8 cellular contexts compared by ENCODE assay signal in the genomic region with DNA sequence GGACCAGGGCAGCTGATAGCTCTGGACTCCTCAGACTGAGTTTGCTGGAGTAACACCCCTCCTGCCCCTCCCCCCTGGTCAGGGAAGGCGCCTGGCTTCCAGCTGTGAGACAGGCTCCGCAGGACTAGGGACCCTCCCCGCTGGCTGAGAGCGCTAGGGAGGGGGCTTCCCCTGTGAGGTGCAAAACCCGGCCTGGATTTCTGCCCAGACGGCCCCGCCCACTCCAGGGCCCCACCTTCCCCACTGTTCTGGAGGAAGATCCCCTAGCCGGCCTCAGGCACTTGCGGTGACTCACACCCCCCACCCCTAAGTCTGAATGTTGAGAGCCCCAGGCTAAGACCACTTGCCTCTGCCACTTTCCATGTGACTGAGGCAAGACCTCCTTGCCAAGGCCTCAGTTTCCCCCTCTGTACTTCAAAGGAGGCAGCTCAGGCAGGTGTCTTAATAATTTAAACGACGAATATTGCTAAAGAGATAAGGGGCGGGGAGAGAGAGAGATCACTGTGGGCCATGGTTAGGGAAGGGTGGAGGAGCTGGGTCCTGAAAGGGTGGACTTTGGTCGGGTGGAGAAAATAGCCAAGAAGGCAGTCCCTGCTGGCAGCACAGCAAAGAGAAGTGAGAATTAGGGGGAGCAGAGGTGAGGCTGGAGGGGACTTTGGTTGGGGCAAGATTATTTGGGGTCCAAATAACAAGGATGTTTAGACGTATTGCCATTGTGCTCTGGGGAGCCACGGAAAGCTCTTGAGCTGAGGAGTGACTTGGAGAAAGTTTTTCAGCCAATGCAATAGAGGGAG. TPM values are rescaled to one million over a fixed set of nuclear protein-coding genes. Genes with fewer than 3 reads are reported as not detected.
A peak's percentile ranks its signal among the peaks of the same experiment; 100 is the strongest.
DNase-seq lines count a peak whose midpoint lies in the region; ATAC-seq and TF ChIP-seq lines count a peak whose summit lies in the region.

No MANE protein-coding gene starts in this region.

- H3K36me3 ChIP-seq in PC-3 (ENCODE audit: low read depth, low read length) (no peaks in the 10 kb centered on the region), ovary (no peaks in the 10 kb centered on the region)

- H3K9ac ChIP-seq in PC-3 (ENCODE audit: low read length) = no peak overlapping the region

- WGBS in ovary, 3 donors = 12 to 16% (median 13%) methylated on average over 14 to 15 of the region's 15 CpGs

- BruUV-seq in PC-3 (replicated peaks; lab: Mats Ljungman, UMichigan) = no TSS peak

- peak overlapping the region; percentile 78; the same call in 1 of the 2 replicates for H3K4me3 ChIP-seq in PC-3 (ENCODE audit: low read length)
- H3K4me3 ChIP-seq in fibroblast of pulmonary artery (replicated peaks; ENCODE audit: low read depth, low read length) = no peak overlapping the region
- H3K4me3 ChIP-seq in ovary = no peak overlapping the region

- H3K4me2 ChIP-seq in PC-3 (ENCODE audit: low read length) = peak overlapping the region; percentile 96

- DNase-seq in activated T-cell treated with anti-CD3 and anti-CD28 coated beads for 24 hours (ENCODE audit: low read depth) = peak; percentile 7
- no peak for DNase-seq in activated T-cell treated with anti-CD3 and anti-CD28 coated beads for 4 hours
- DNase-seq in PC-3 = peak; percentile 53
- peak; percentile 17 for DNase-seq in fibroblast of pulmonary artery (ENCODE audit: low read depth)
- peak; percentile 80 to 89 (median 85) for DNase-seq in ovary
- no peak for DNase-seq in activated gamma-delta T cell (lab: John Stamatoyannopoulos, UW)

- TF ChIP-seq CTCF in PC-3 (conservative IDR thresholded peaks at IDR 0.05; ENCODE audit: low read depth, low read length) (no peak), fibroblast of pulmonary artery (IDR thresholded peaks at IDR 0.05; ENCODE audit: low read length, missing control alignments) (no peak), ovary (IDR thresholded peaks at IDR 0.05) (no peak)

- H3K27me3 ChIP-seq in PC-3 (ENCODE audit: low read length) = no peaks in the 10 kb centered on the region
- H3K27me3 ChIP-seq in ovary = no peaks in the 10 kb centered on the region

- POLR2A ChIA-PET in PC-3 (lab: Charles Lee; ENCODE audit: unreplicated experiment) = no interaction called here

- intact Hi-C loops in PC-3 (cut with micrococcal nuclease) (no loop called here), ovary (cut with DNase I) (no loop called here)

- H3K79me2 ChIP-seq in PC-3 (ENCODE audit: low read length) = no peaks in the 10 kb centered on the region

- H3K27ac ChIP-seq in PC-3 (ENCODE audit: low read length) (no peak overlapping the region), ovary (peak overlapping the region in 1 of 2 donors; percentile 30)

- peak; percentile 36; the same call in 1 of the 2 replicates for ATAC-seq in PC-3
- no peak for ATAC-seq in HG02852 (IDR thresholded peaks at IDR 0.05; ENCODE audit: unreplicated experiment)
- ATAC-seq in HG02759 (IDR thresholded peaks at IDR 0.05; ENCODE audit: unreplicated experiment) = no peak

- H3F3A ChIP-seq in PC-3 (ENCODE audit: low read length, unreplicated experiment) = no peaks in the 10 kb centered on the region

- H2AFZ ChIP-seq in PC-3 (ENCODE audit: low read length) = peak overlapping the region; percentile 72; the same call in 1 of the 2 replicates

- no peaks in the 10 kb centered on the region for H4K20me1 ChIP-seq in PC-3 (ENCODE audit: low read length)

- H3K4me1 ChIP-seq in PC-3 (ENCODE audit: insufficient read depth, low read length) (peaks cover 12% of the 10 kb centered on the region), ovary (ENCODE audit: insufficient read depth) (peaks cover 15% of the 10 kb centered on the region)

- no peak for TF ChIP-seq EP300 in ovary (IDR thresholded peaks at IDR 0.05)

- TF ChIP-seq POLR2A in ovary (IDR thresholded peaks at IDR 0.05) = no peak

- CTCF ChIA-PET in PC-3 (lab: Charles Lee) = no interaction called here

- H3K9me3 ChIP-seq in PC-3 (ENCODE audit: low read length) = no peaks in the 10 kb centered on the region
- H3K9me3 ChIP-seq in ovary = no peaks in the 10 kb centered on the region

- no peaks in the 10 kb centered on the region for H3K9me2 ChIP-seq in PC-3 (replicated peaks; ENCODE audit: low read length)

RNA-seq across cellular contexts. Expression of gene DAB2IP, which starts 1.0 kb away (rescaled TPM):
- total RNA-seq in PC-3 (2014; rRNA removed) (15.2 and 17.6 TPM in 2 replicates), ovary (10 to 100 TPM; 24.3 to 95.0 (median 78.7) TPM)
- polyA plus RNA-seq in ovary = 10 to 100 TPM in 1 of 2 donors, 1 to 10 TPM in 1; 9.3 to 29.3 TPM

Comparison
In these comparisons a context has a peak if more than half of its experiments do, and no peak if none do; other contexts are left out.
1. DNase-seq: peak in activated T-cell treated with anti-CD3 and anti-CD28 coated beads for 24 hours (single experiment), PC-3 (single experiment), fibroblast of pulmonary artery (single experiment) and ovary (5 of 5); none in activated T-cell treated with anti-CD3 and anti-CD28 coated beads for 4 hours (single experiment) and activated gamma-delta T cell (single experiment).